1 cellular context compared by ENCODE assay signal in genomic region chr9:111728143-111728542, GRCh38.
TF ChIP-seq lines count a peak whose summit lies in the region.

No MANE protein-coding gene starts in this region.

TF ChIP-seq in SK-N-SH, 30 proteins besides CTCF, POLR2A, EP300 and RAD21 (continued from another document):
- TF ChIP-seq REST (IDR thresholded peaks at IDR 0.05; ENCODE audit: low read depth, low read length) (no peak), RCOR1 (IDR thresholded peaks at IDR 0.05; ENCODE audit: low read length) (no peak), ZBTB33 (IDR thresholded peaks at IDR 0.05; ENCODE audit: borderline replicate concordance, low read depth) (no peak), TEAD4 (IDR thresholded peaks at IDR 0.05; ENCODE audit: borderline replicate concordance, insufficient read depth) (no peak), SMC3 (IDR thresholded peaks at IDR 0.05; ENCODE audit: low read depth, low read length) (no peak)
